15 cellular contexts compared by ENCODE assay signal in the genomic region with DNA sequence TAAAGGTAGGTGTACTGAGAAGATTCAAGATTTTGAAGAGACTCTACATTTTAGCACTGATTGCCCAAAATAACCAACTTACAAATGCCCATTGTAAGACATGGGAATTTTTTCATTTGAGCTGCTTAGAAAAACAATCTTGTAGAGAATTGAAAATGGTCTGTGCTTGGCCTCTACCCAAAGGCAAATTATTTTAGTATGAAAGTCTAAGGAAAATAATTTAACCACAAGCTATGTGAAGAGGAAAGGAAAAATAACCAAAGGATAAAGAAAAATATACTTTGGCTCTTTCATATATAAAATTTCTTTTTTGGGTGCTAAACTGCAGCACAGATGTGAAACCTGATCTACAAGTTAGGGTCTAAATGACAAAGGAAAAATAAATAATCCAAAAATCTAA.
"Had no signal": no experiment of that assay in that cellular context is flagged by ENCODE, and none has a peak within 500 bp of the region (broad histone marks: within the 10 kb centered on the region; RNA-seq: fewer than 3 reads in every experiment).

No MANE protein-coding gene starts in this region.

- H3K4me3 ChIP-seq: body of pancreas, left lung, mucosa of descending colon had no signal

- H3K9me3 ChIP-seq: body of pancreas, mucosa of descending colon had no signal

- H3K27ac ChIP-seq: body of pancreas, left lung had no signal

- H3K36me3 ChIP-seq: left lung had no signal

- ATAC-seq: activated CD4-positive, CD25-positive, alpha-beta regulatory T cell treated with anti-CD3 and anti-CD28 coated beads, Interleukin-2, amount 50 U/mL, for 24 hours; activated T-helper 17 cell treated with anti-CD3 and anti-CD28 coated beads, Interleukin-2, amount 50 U/mL, for 72 hours; body of pancreas; effector memory CD8-positive, alpha-beta T cell; left lung; mucosa of descending colon; naive thymus-derived CD8-positive, alpha-beta T cell; stimulated activated naive B cell treated with anti-CD40 and anti-IgM and Interleukin-4, amounts not matched to agents 10 μg/mL and 1 μg/mL and 100 μg/mL, for 72 hours had no signal

- H3K27me3 ChIP-seq: body of pancreas, left lung had no signal

- H3K4me1 ChIP-seq: left lung had no signal

- DNase-seq: activated CD4-positive, alpha-beta T cell treated with anti-CD3 and anti-CD28 coated beads, Interleukin-2, amount 50 U/mL, for 1 hour; activated naive CD4-positive, alpha-beta T cell treated with Interleukin-2 at 50 U/mL for 16 hours; body of pancreas; dermis blood vessel endothelial cell; effector memory CD8-positive, alpha-beta T cell; hippocampal formation; kidney; left lung; mucosa of descending colon; naive thymus-derived CD8-positive, alpha-beta T cell; stimulated activated CD4-positive, alpha-beta T cell treated with anti-CD3 and anti-CD28 coated beads, Interleukin-15, amount 100 ng/mL, for 24 hours; stimulated activated CD4-positive, alpha-beta T cell treated with anti-CD3 and anti-CD28 coated beads, Interleukin-4, amount 100 ng/mL, for 1 hour; stimulated activated naive B cell treated with anti-CD40 and anti-IgM and Interleukin-4, amounts not matched to agents 10 μg/mL and 1 μg/mL and 100 μg/mL, for 72 hours had no signal
